In genomic region chr17:58491510-58492045, GRCh38 we compare ENCODE assay signal across 22 cellular contexts. TPM values are rescaled to one million over a fixed set of nuclear protein-coding genes. Genes with fewer than 3 reads are reported as not detected.
DNase-seq lines count a peak whose midpoint lies in the region; ATAC-seq and TF ChIP-seq lines count a peak whose summit lies in the region.
"Had no signal": no experiment of that assay in that cellular context is flagged by ENCODE, and none has a peak within 500 bp of the region (broad histone marks: within the 10 kb centered on the region; RNA-seq: fewer than 3 reads in every experiment).

No MANE protein-coding gene starts in this region.

- no peak for TF ChIP-seq EP300 in esophagus muscularis mucosa (IDR thresholded peaks at IDR 0.05)

- peak overlapping the region; percentile 76 for H3K27ac Mint-ChIP-seq in activated T-helper 17 cell treated with anti-CD3 and anti-CD28 coated beads, Interleukin-2, amount 50 U/mL, for 72 hours
- H3K27ac Mint-ChIP-seq: CD14-positive monocyte; CD4-positive, alpha-beta T cell had no signal

- H3K9me3 ChIP-seq in esophagus muscularis mucosa (no peaks in the 10 kb centered on the region), gastrocnemius medialis (no peaks in the 10 kb centered on the region), left lung (no peaks in the 10 kb centered on the region)
- H3K9me3 ChIP-seq: A549, BE2C, HAP-1 had no signal

- H3K36me3 Mint-ChIP-seq in activated T-helper 17 cell treated with anti-CD3 and anti-CD28 coated beads, Interleukin-2, amount 50 U/mL, for 72 hours (ENCODE audit: low read depth), result peaks cover 81% of the 10 kb centered on the region

- intact Hi-C loops in esophagus muscularis mucosa (cut with DNase I) (no loop called here), gastrocnemius medialis (cut with DNase I; ENCODE audit: low total_unique reads) (no loop called here), left lung (cut with DNase I) (no loop called here)

- H3K36me3 ChIP-seq in esophagus muscularis mucosa, result peaks cover 66 to 93% (median 83%) of the 10 kb centered on the region in 4 donors
- H3K36me3 ChIP-seq in gastrocnemius medialis, result peaks cover 6 to 77% of the 10 kb centered on the region in 2 donors
- peaks cover 0 to 95% of the 10 kb centered on the region in 2 donors for H3K36me3 ChIP-seq in left lung

- H3K4me3 ChIP-seq in esophagus muscularis mucosa (no peak overlapping the region), gastrocnemius medialis (no peak overlapping the region), left lung (no peak overlapping the region)
- H3K4me3 ChIP-seq: A549; BLaER1 treated with 17β-estradiol and CSF1 and Interleukin-3, amounts not matched to agents 10 nM and 100 nM; GM12878; HAP-1 had no signal

- no peak for ATAC-seq in activated T-helper 17 cell treated with anti-CD3 and anti-CD28 coated beads, Interleukin-2, amount 50 U/mL, for 72 hours (replicated peaks)
- ATAC-seq in gastrocnemius medialis (peak; percentile 46 to 52), HG02759 (IDR thresholded peaks at IDR 0.05; ENCODE audit: unreplicated experiment) (no peak), left lung (no peak)
- ATAC-seq: A549, GM12878 had no signal

- WGBS in esophagus muscularis mucosa, result 91% methylated on average over 6 of the region's 6 CpGs

- no peak for TF ChIP-seq POLR2A in esophagus muscularis mucosa (IDR thresholded peaks at IDR 0.05; ENCODE audit: low read depth)
- no peak for TF ChIP-seq POLR2A in gastrocnemius medialis (IDR thresholded peaks at IDR 0.05)

- DNase-seq in esophagus muscularis mucosa (ENCODE audit: extremely low spot score) (peak; percentile 34), gastrocnemius medialis (no peak), left lung (no peak), NCI-H1048 (lab: John Stamatoyannopoulos, UW) (no peak)
- DNase-seq: 8988T; ACHN; AML-193; BE2C; CD4-positive, alpha-beta T cell; CD8-positive, alpha-beta memory T cell; DMS 273 treated with DMSO at 0.1 percent for 48 hours; DMS79; EL; GDM1; GOT3 had no signal

- no peak overlapping the region for H3K4me3 Mint-ChIP-seq in activated T-helper 17 cell treated with anti-CD3 and anti-CD28 coated beads, Interleukin-2, amount 50 U/mL, for 72 hours
- H3K4me3 Mint-ChIP-seq: CD14-positive monocyte; CD4-positive, alpha-beta T cell; CD8-positive, alpha-beta memory T cell had no signal

- TF ChIP-seq CTCF in esophagus muscularis mucosa (IDR thresholded peaks at IDR 0.05), result no peak
- TF ChIP-seq CTCF in gastrocnemius medialis (IDR thresholded peaks at IDR 0.05 in 4 of 5, conservative IDR thresholded peaks at IDR 0.05 in 1 of 5), result no peak
- no peak for TF ChIP-seq CTCF in left lung (IDR thresholded peaks at IDR 0.05)

- peaks cover 12% of the 10 kb centered on the region for H3K4me1 Mint-ChIP-seq in activated T-helper 17 cell treated with anti-CD3 and anti-CD28 coated beads, Interleukin-2, amount 50 U/mL, for 72 hours

- no peaks in the 10 kb centered on the region for H3K9me3 Mint-ChIP-seq in activated T-helper 17 cell treated with anti-CD3 and anti-CD28 coated beads, Interleukin-2, amount 50 U/mL, for 72 hours
- H3K9me3 Mint-ChIP-seq: CD4-positive, alpha-beta T cell; CD8-positive, alpha-beta memory T cell had no signal

- H3K27ac ChIP-seq in esophagus muscularis mucosa (replicated peaks in 1 of 4), result no peak overlapping the region
- H3K27ac ChIP-seq in gastrocnemius medialis, result no peak overlapping the region
- no peak overlapping the region for H3K27ac ChIP-seq in left lung
- H3K27ac ChIP-seq: A549; BLaER1 treated with 17β-estradiol and CSF1 and Interleukin-3, amounts not matched to agents 10 nM and 100 nM had no signal

- peaks cover 0 to 12% (median 11%) of the 10 kb centered on the region in 4 donors for H3K4me1 ChIP-seq in esophagus muscularis mucosa
- no peaks in the 10 kb centered on the region for H3K4me1 ChIP-seq in gastrocnemius medialis
- H3K4me1 ChIP-seq in left lung, result peaks cover 0 to 9% of the 10 kb centered on the region in 2 donors
- H3K4me1 ChIP-seq: A549, BE2C, HAP-1 had no signal

- in situ Hi-C loops in gastrocnemius medialis (cut with MboI; ENCODE audit: low sequenced_read_pairs in 4 of 4), result no loop called here

- H3K27me3 Mint-ChIP-seq in activated T-helper 17 cell treated with anti-CD3 and anti-CD28 coated beads, Interleukin-2, amount 50 U/mL, for 72 hours, result no peaks in the 10 kb centered on the region
- H3K27me3 Mint-ChIP-seq: CD4-positive, alpha-beta T cell; CD8-positive, alpha-beta memory T cell had no signal

- H3K27me3 ChIP-seq in esophagus muscularis mucosa (no peaks in the 10 kb centered on the region), gastrocnemius medialis (no peaks in the 10 kb centered on the region), left lung (no peaks in the 10 kb centered on the region)
- H3K27me3 ChIP-seq: BE2C; BLaER1 treated with 17β-estradiol and CSF1 and Interleukin-3, amounts not matched to agents 10 nM and 100 nM had no signal

RNA-seq across cellular contexts. Expression of gene HSF5, which starts 3.4 kb away (rescaled TPM):
- 1 to 10 TPM; 1.2 to 2.6 TPM for total RNA-seq in activated T-helper 17 cell treated with anti-CD3 and anti-CD28 coated beads, Interleukin-2, amount 50 U/mL, for 72 hours
- under 1 TPM in 2 of 4 donors, not detected in 2; under 0.01 to 0.13 TPM for total RNA-seq in esophagus muscularis mucosa
- total RNA-seq in gastrocnemius medialis, result not detected
- under 1 TPM; 0.08 to 0.15 TPM for total RNA-seq in left lung

RNA-seq across cellular contexts. Expression of gene MTMR4, which starts 22.9 kb away (rescaled TPM):
- 10 to 100 TPM; 67.1 to 72.1 TPM for total RNA-seq in activated T-helper 17 cell treated with anti-CD3 and anti-CD28 coated beads, Interleukin-2, amount 50 U/mL, for 72 hours
- total RNA-seq in esophagus muscularis mucosa, result 10 to 100 TPM; 24.4 to 29.9 (median 28.4) TPM
- 10 to 100 TPM in 3 of 4 donors, 1 to 10 TPM in 1; 7.9 to 16.1 (median 11.1) TPM for total RNA-seq in gastrocnemius medialis
- total RNA-seq in left lung, result 10 to 100 TPM; 33.6 to 43.4 TPM

Comparison
In these comparisons a context has a peak if more than half of its experiments do, and no peak if none do; other contexts are left out.
1. ATAC-seq: peak in gastrocnemius medialis (2 of 2); none in activated T-helper 17 cell treated with anti-CD3 and anti-CD28 coated beads, Interleukin-2, amount 50 U/mL, for 72 hours (single experiment), HG02759 (single experiment) and left lung (single experiment).